In genomic region chr18:37578886-37579513, GRCh38 we compare ENCODE assay signal across 8 cellular contexts. TPM values are rescaled to one million over a fixed set of nuclear protein-coding genes. Genes with fewer than 3 reads are reported as not detected.
DNase-seq lines count a peak whose midpoint lies in the region; ATAC-seq, FAIRE-seq and TF ChIP-seq lines count a peak whose summit lies in the region.

No MANE protein-coding gene starts in this region.

- H3K4me3 Mint-ChIP-seq in endodermal cell, result no peak overlapping the region
- H3K4me3 Mint-ChIP-seq in activated T-helper 17 cell treated with anti-CD3 and anti-CD28 coated beads, Interleukin-2, amount 50 U/mL, for 72 hours, result no peak overlapping the region

- H3K9me3 Mint-ChIP-seq in endodermal cell, result no peaks in the 10 kb centered on the region
- H3K9me3 Mint-ChIP-seq in activated T-helper 17 cell treated with anti-CD3 and anti-CD28 coated beads, Interleukin-2, amount 50 U/mL, for 72 hours, result peaks cover 7% of the 10 kb centered on the region

- H3K9me3 ChIP-seq in endodermal cell (ENCODE audit: control insufficient read depth, low read length), result no peaks in the 10 kb centered on the region

- H3K27ac Mint-ChIP-seq in endodermal cell, result no peak overlapping the region
- H3K27ac Mint-ChIP-seq in activated T-helper 17 cell treated with anti-CD3 and anti-CD28 coated beads, Interleukin-2, amount 50 U/mL, for 72 hours, result no peak overlapping the region

- peak; percentile 77 for TF ChIP-seq CTCF in endodermal cell (conservative IDR thresholded peaks at IDR 0.05)

- H3K27me3 ChIP-seq in endodermal cell (ENCODE audit: control insufficient read depth, insufficient read depth, low read length, poor library complexity, severe bottlenecking), result no peaks in the 10 kb centered on the region

- 76 to 87% methylated on average over 7 to 13 of the region's 14 CpGs for WGBS in endodermal cell (ENCODE audit: insufficient coverage in 1 of 2, insufficient read length in 1 of 2), 2 experiments

- no peaks in the 10 kb centered on the region for H3K4me1 ChIP-seq in endodermal cell (ENCODE audit: control insufficient read depth, insufficient read depth, low read length)

- no peak for FAIRE-seq in GM12891 (lab: Jason Lieb, UNC)

- no peaks in the 10 kb centered on the region for H3K36me3 Mint-ChIP-seq in endodermal cell (ENCODE audit: low read depth)
- H3K36me3 Mint-ChIP-seq in activated T-helper 17 cell treated with anti-CD3 and anti-CD28 coated beads, Interleukin-2, amount 50 U/mL, for 72 hours (ENCODE audit: low read depth), result no peaks in the 10 kb centered on the region

- peak; percentile 61 for ATAC-seq in GM21528 (IDR thresholded peaks at IDR 0.05; ENCODE audit: low FRiP score, unreplicated experiment)
- no peak for ATAC-seq in activated T-helper 17 cell treated with anti-CD3 and anti-CD28 coated beads, Interleukin-2, amount 50 U/mL, for 72 hours (replicated peaks)

- no peak overlapping the region for H3K4me3 ChIP-seq in endodermal cell (ENCODE audit: low read length)

- no peaks in the 10 kb centered on the region for H3K36me3 ChIP-seq in endodermal cell (ENCODE audit: control insufficient read depth, insufficient read depth, low read length)

- H3K9ac ChIP-seq in endodermal cell (ENCODE audit: extremely low read depth, low read length, poor library complexity, severe bottlenecking), result no peak overlapping the region

- H3K27ac ChIP-seq in endodermal cell (ENCODE audit: low read depth, low read length), result no peak overlapping the region

- no peak for TF ChIP-seq POLR2A in GM12891 (IDR thresholded peaks at IDR 0.05; ENCODE audit: low read depth, low read length)

- H3K27me3 Mint-ChIP-seq in endodermal cell (ENCODE audit: insufficient read depth), result peaks cover 35% of the 10 kb centered on the region
- H3K27me3 Mint-ChIP-seq in activated T-helper 17 cell treated with anti-CD3 and anti-CD28 coated beads, Interleukin-2, amount 50 U/mL, for 72 hours, result peaks cover 13% of the 10 kb centered on the region

- H3K4me1 Mint-ChIP-seq in endodermal cell, result peaks cover 42% of the 10 kb centered on the region
- no peaks in the 10 kb centered on the region for H3K4me1 Mint-ChIP-seq in activated T-helper 17 cell treated with anti-CD3 and anti-CD28 coated beads, Interleukin-2, amount 50 U/mL, for 72 hours

- peak; percentile 92 for DNase-seq in DMS53 (lab: John Stamatoyannopoulos, UW)
- DNase-seq in NCI-H1694 treated with DMSO at 0.1 percent for 48 hours (lab: John Stamatoyannopoulos, UW), result peak; percentile 14
- DNase-seq in endodermal cell, result peak; percentile 52
- DNase-seq in putamen (ENCODE audit: low spot score), result peak; percentile 37
- no peak for DNase-seq in GM12891 (ENCODE audit: insufficient read length, low spot score)
- DNase-seq in NK-92 (lab: John Stamatoyannopoulos, UW; ENCODE audit: unreplicated experiment), result no peak

TF ChIP-seq in GM12891, 5 proteins besides CTCF, POLR2A, EP300 and RAD21:
- no peak for TF ChIP-seq POLR2AphosphoS5 (IDR thresholded peaks at IDR 0.05; ENCODE audit: low read depth, low read length)
- no peak for TF ChIP-seq SPI1 (IDR thresholded peaks at IDR 0.05; ENCODE audit: low read depth, low read length)
- no peak for TF ChIP-seq TAF1 (IDR thresholded peaks at IDR 0.05; ENCODE audit: low read depth, low read length)
- TF ChIP-seq POU2F2 (IDR thresholded peaks at IDR 0.05; ENCODE audit: low read depth, low read length), result no peak
- no peak for TF ChIP-seq PAX5 (IDR thresholded peaks at IDR 0.05; ENCODE audit: insufficient read depth, low read length, severe bottlenecking)

RNA-seq across cellular contexts. Expression of gene CELF4, which starts 13.4 kb away (rescaled TPM):
- 1 to 10 TPM; 5.7 to 6.7 TPM for total RNA-seq in endodermal cell
- 3.2 TPM for polyA plus RNA-seq in endodermal cell (2013, experiment 1 of 2)
- polyA plus RNA-seq in endodermal cell (2013, experiment 2 of 2), result 3.6 TPM
- not detected for total RNA-seq in activated T-helper 17 cell treated with anti-CD3 and anti-CD28 coated beads, Interleukin-2, amount 50 U/mL, for 72 hours
- polyA plus RNA-seq in GM12891 (2012; ENCODE audit: low read depth, missing spikeins), result not detected

Comparison
In these comparisons a context has a peak if more than half of its experiments do, and no peak if none do; other contexts are left out.
1. DNase-seq: peak in DMS53 (single experiment), NCI-H1694 treated with DMSO at 0.1 percent for 48 hours (single experiment), endodermal cell (single experiment) and putamen (single experiment); none in GM12891 (single experiment) and NK-92 (single experiment).
2. RNA of gene CELF4, which starts 13.4 kb away (total RNA-seq): 5.7 to 6.7 TPM in endodermal cell; not detected in activated T-helper 17 cell treated with anti-CD3 and anti-CD28 coated beads, Interleukin-2, amount 50 U/mL, for 72 hours; every median in the first group is over 4 times any median in the second.